In the genomic region with DNA sequence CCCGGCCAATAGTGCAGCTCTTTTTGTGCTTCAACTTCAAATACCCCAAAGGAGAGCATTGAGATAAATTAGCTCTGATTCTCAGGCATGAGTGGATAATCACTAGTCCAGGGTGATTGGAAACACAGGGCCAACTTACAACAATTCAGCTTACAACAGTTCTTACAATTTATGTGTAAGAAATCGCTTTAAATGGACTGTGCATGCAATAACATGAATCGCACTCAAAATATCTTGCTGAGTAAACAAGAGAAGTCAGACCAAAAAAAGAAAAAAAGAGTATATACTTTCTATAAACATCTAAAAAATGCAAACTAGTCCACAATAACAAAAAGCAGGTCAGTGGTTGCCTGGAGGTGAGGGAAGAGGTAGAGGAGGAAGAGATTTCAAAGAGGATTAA, we compare ENCODE assay signal across 24 cellular contexts.
"Had no signal": no experiment of that assay in that cellular context is flagged by ENCODE, and none has a peak within 500 bp of the region (broad histone marks: within the 10 kb centered on the region; RNA-seq: fewer than 3 reads in every experiment).

No MANE protein-coding gene starts in this region.

- ATAC-seq: activated CD8-positive, alpha-beta memory T cell treated with anti-CD3 and anti-CD28 coated beads, Interleukin-2, amount 10 ng/mL, durations not matched to agents 7 days and 5 days had no signal

- DNase-seq: activated CD4-positive, alpha-beta T cell treated with anti-CD3 and anti-CD28 coated beads for 1 hour; activated CD4-positive, alpha-beta T cell treated with anti-CD3 and anti-CD28 coated beads, Interleukin-2, amount 10 ng/mL, durations not matched to agents 24 days and 14 days; activated CD4-positive, alpha-beta T cell treated with anti-CD3 and anti-CD28 coated beads, Interleukin-2, amount 50 U/mL, for 48 hours; activated CD8-positive, alpha-beta memory T cell treated with anti-CD3 and anti-CD28 coated beads, Interleukin-2, amount 10 ng/mL, durations not matched to agents 7 days and 5 days; activated effector memory CD4-positive, alpha-beta T cell treated with Interleukin-2 at 50 U/mL for 16 hours; activated naive CD4-positive, alpha-beta T cell; activated T-cell treated with anti-CD3 and anti-CD28 coated beads, Interleukin-2, amount 50 U/mL, for 24 hours; amniotic stem cell; caudate nucleus; MM.1S; NCI-H1105 treated with DMSO at 0.1 percent for 48 hours; NCI-H1436 treated with DMSO at 0.1 percent for 48 hours; NCI-H187; NCI-H2081; NCI-H510A treated with DMSO at 0.1 percent for 48 hours; NCI-H69; Peyer's patch; Right ventricle myocardium superior; SJCRH30; SK-N-SH; T-helper 1 cell had no signal

- H3K4me3 ChIP-seq: ascending aorta, Peyer's patch, SJCRH30 had no signal

- H3K27me3 ChIP-seq: ascending aorta, Peyer's patch, SJCRH30 had no signal

- H3K9me3 ChIP-seq: ascending aorta, Peyer's patch, SJCRH30, SK-N-SH had no signal

- H3K36me3 ChIP-seq: Peyer's patch, SJCRH30 had no signal

- H3K4me1 ChIP-seq: ascending aorta, Peyer's patch, SJCRH30 had no signal

- H3K27ac ChIP-seq: ascending aorta, KMS-11, Peyer's patch, RWPE1, SJCRH30 had no signal
